ENCODE assay signal across 8 cellular contexts in the genomic region with DNA sequence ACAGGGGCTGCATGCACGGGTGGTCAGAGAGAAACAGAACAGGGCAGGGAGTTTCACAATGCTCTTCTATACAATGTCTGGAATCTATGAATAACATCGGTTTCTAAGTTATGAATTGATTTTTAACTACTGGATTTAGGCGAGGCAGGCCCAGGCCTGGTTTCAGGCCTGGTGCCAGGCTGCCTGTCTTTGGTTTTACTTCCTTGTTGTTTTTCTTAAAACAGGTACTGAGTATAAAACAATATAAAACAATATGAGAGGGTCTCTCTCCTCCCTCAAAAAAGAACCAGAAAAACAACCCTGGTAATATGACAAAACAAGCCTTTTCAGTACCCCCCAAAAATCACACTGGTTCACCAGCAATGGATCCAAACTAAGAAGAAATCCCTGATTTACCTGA.
A peak's percentile ranks its signal among the peaks of the same experiment; 100 is the strongest.
DNase-seq lines count a peak whose midpoint lies in the region; ATAC-seq, FAIRE-seq and TF ChIP-seq lines count a peak whose summit lies in the region.
"Not testable (repeated sequence)": the region's sequence is repeated elsewhere in the genome, so short reads cannot be mapped to it uniquely, and the experiment has no call there.

No MANE protein-coding gene starts in this region.

- not testable (repeated sequence) for H3K36me3 Mint-ChIP-seq in activated naive CD4-positive, alpha-beta T cell treated with anti-CD3 and anti-CD28 coated beads, Interleukin-2, amount 50 U/mL, for 72 hours; nephron progenitor cell (ENCODE audit: low read depth)

- not testable (repeated sequence) for H3K9me1 ChIP-seq in keratinocyte (ENCODE audit: control insufficient read depth, extremely low read depth, insufficient read depth, low read length)

- peak overlapping the region; percentile 77 for H3K4me2 ChIP-seq in mammary epithelial cell (ENCODE audit: insufficient read depth, low read depth, low read length)
- peak overlapping the region; percentile 77 for H3K4me2 ChIP-seq in keratinocyte (ENCODE audit: control insufficient read depth, extremely low read depth, insufficient read depth, low read depth, low read length)
- peak overlapping the region; percentile 65 for H3K4me2 ChIP-seq in smooth muscle cell

- TF ChIP-seq CTCF in mammary epithelial cell (conservative IDR thresholded peaks at IDR 0.05 in 1 of 2, IDR thresholded peaks at IDR 0.05 in 1 of 2; ENCODE audit: extremely low read depth in 1 of 2, insufficient read depth in 1 of 2, low read depth in 1 of 2, low read length in 2 of 2); keratinocyte (optimal IDR thresholded peaks at IDR 0.05 in 1 of 3, IDR thresholded peaks at IDR 0.05 in 1 of 3, conservative IDR thresholded peaks at IDR 0.05 in 1 of 3; ENCODE audit: extremely low read depth in 1 of 3, insufficient read depth in 2 of 3, low read length in 3 of 3); nephron progenitor cell (IDR thresholded peaks at IDR 0.05); smooth muscle cell (IDR thresholded peaks at IDR 0.05; ENCODE audit: borderline replicate concordance, insufficient read depth, poor library complexity, severe bottlenecking): not testable (repeated sequence)

- not testable (repeated sequence) for H3K9me3 ChIP-seq in ES-I3 (ENCODE audit: control insufficient read depth, insufficient read depth, low read length); HUES6 (ENCODE audit: control insufficient read depth, insufficient read depth, low read depth, low read length); mammary epithelial cell (replicated peaks; ENCODE audit: insufficient read depth, low read length); keratinocyte (ENCODE audit: control insufficient read depth, low read depth, low read length); smooth muscle cell (replicated peaks; ENCODE audit: low read depth)

- H3K9ac ChIP-seq in ES-I3 (ENCODE audit: low read depth, low read length): peak overlapping the region; percentile 24; the same call in 1 of the 2 replicates
- not testable (repeated sequence) for H3K9ac ChIP-seq in HUES6 (ENCODE audit: low read length)
- H3K9ac ChIP-seq in mammary epithelial cell (ENCODE audit: insufficient read depth, low read length): peak overlapping the region; percentile 70
- H3K9ac ChIP-seq in keratinocyte (ENCODE audit: control insufficient read depth, extremely low read depth, insufficient read depth, low read length): peak overlapping the region; percentile 69
- peak overlapping the region; percentile 76 for H3K9ac ChIP-seq in smooth muscle cell (ENCODE audit: low read depth)

- BruUV-seq in mammary epithelial cell (replicated peaks; lab: Mats Ljungman, UMichigan): not testable (repeated sequence)

- H2AFZ ChIP-seq in mammary epithelial cell (ENCODE audit: low read depth, low read length) (peak overlapping the region; percentile 37), keratinocyte (ENCODE audit: control insufficient read depth, low read length) (peak overlapping the region; percentile 22), smooth muscle cell (ENCODE audit: low read depth) (peak overlapping the region; percentile 82)

- DNase-seq in activated naive CD4-positive, alpha-beta T cell treated with anti-CD3 and anti-CD28 coated beads, Interleukin-2, amount 50 U/mL, for 72 hours (ENCODE audit: low spot score in 2 of 2); mammary epithelial cell; epithelial cell of prostate (ENCODE audit: low read depth, low spot score); keratinocyte (ENCODE audit: low read depth, low spot score); nephron progenitor cell; smooth muscle cell (lab: John Stamatoyannopoulos, UW; ENCODE audit: unreplicated experiment): not testable (repeated sequence)

- H3K27me3 Mint-ChIP-seq in nephron progenitor cell (ENCODE audit: low read depth, poor library complexity): not testable (repeated sequence)

- H3K27ac Mint-ChIP-seq in activated naive CD4-positive, alpha-beta T cell treated with anti-CD3 and anti-CD28 coated beads, Interleukin-2, amount 50 U/mL, for 72 hours: peak overlapping the region; percentile 48 to 50
- peak overlapping the region; percentile 99 for H3K27ac Mint-ChIP-seq in nephron progenitor cell

- not testable (repeated sequence) for H4K20me1 ChIP-seq in mammary epithelial cell (ENCODE audit: insufficient read depth, low read length); keratinocyte (ENCODE audit: control insufficient read depth, extremely low read depth, insufficient read depth, low read length); smooth muscle cell (ENCODE audit: low read depth)

- H3K4me3 ChIP-seq in HUES6 (ENCODE audit: low read depth, low read length); smooth muscle cell: not testable (repeated sequence)
- H3K4me3 ChIP-seq in mammary epithelial cell (replicated peaks in 1 of 3; ENCODE audit: insufficient read depth in 1 of 3, low read depth in 2 of 3, low read length in 3 of 3): peak overlapping the region in 2 of 3 experiments; percentile 31 to 49
- H3K4me3 ChIP-seq in keratinocyte (ENCODE audit: control insufficient read depth in 2 of 3, extremely low read depth in 1 of 3, insufficient read depth in 2 of 3, low read depth in 1 of 3, low read length in 3 of 3): peak overlapping the region in 2 of 3 experiments; percentile 24 to 28

- intact Hi-C loops in mammary epithelial cell (cut with micrococcal nuclease): not testable (repeated sequence)

- peak overlapping the region; percentile 86 for H3K27ac ChIP-seq in HUES6 (ENCODE audit: low read depth, low read length)
- H3K27ac ChIP-seq in mammary epithelial cell (ENCODE audit: insufficient read depth, low read depth, low read length): peak overlapping the region; percentile 94
- peak overlapping the region; percentile 99 for H3K27ac ChIP-seq in epithelial cell of prostate
- H3K27ac ChIP-seq in keratinocyte (ENCODE audit: control insufficient read depth, insufficient read depth, low read length): peak overlapping the region; percentile 82
- H3K27ac ChIP-seq in smooth muscle cell (ENCODE audit: low read depth): peak overlapping the region; percentile 89

- not testable (repeated sequence) for H3K4me3 Mint-ChIP-seq in nephron progenitor cell

- not testable (repeated sequence) for ATAC-seq in activated naive CD4-positive, alpha-beta T cell treated with anti-CD3 and anti-CD28 coated beads, Interleukin-2, amount 50 U/mL, for 72 hours

- dilution Hi-C loops in mammary epithelial cell (cut with HindIII; ENCODE audit: low sequenced_read_pairs); keratinocyte (cut with MboI; ENCODE audit: extremely low pct_ligation_motif_present, low sequenced_read_pairs): not testable (repeated sequence)

- peak; percentile 26 for FAIRE-seq in keratinocyte (lab: Jason Lieb, UNC)

- WGBS in mammary epithelial cell (ENCODE audit: low coverage, missing lambda C conversion rate): 0% methylated on average over 2 of the region's 3 CpGs
- 44% methylated on average over 3 of the region's 3 CpGs for WGBS in smooth muscle cell (ENCODE audit: low lambda C conversion rate)

- H3K4me1 ChIP-seq in ES-I3 (ENCODE audit: insufficient read depth, low read length): peaks cover 13% of the 10 kb centered on the region
- H3K4me1 ChIP-seq in HUES6 (ENCODE audit: control insufficient read depth, insufficient read depth, low read length): peaks cover 11% of the 10 kb centered on the region
- peaks cover 14% of the 10 kb centered on the region for H3K4me1 ChIP-seq in mammary epithelial cell (ENCODE audit: insufficient read depth, low read length)
- H3K4me1 ChIP-seq in keratinocyte (ENCODE audit: control insufficient read depth, extremely low read depth, insufficient read depth, low read length): peaks cover 24% of the 10 kb centered on the region
- H3K4me1 ChIP-seq in smooth muscle cell (ENCODE audit: low read depth): peaks cover 15% of the 10 kb centered on the region

- CTCF ChIA-PET in mammary epithelial cell (lab: Charles Lee; ENCODE audit: low non-redundant PET): not testable (repeated sequence)

- H3K79me2 ChIP-seq in mammary epithelial cell (ENCODE audit: insufficient read depth, low read length); keratinocyte (ENCODE audit: control insufficient read depth, insufficient read depth, low read length); smooth muscle cell (ENCODE audit: low read depth): not testable (repeated sequence)

- H3K4me1 Mint-ChIP-seq in nephron progenitor cell: peaks cover 23% of the 10 kb centered on the region

- not testable (repeated sequence) for H3K36me3 ChIP-seq in ES-I3 (ENCODE audit: insufficient read depth, low read length); HUES6 (ENCODE audit: control insufficient read depth, insufficient read depth, low read length); mammary epithelial cell (ENCODE audit: insufficient read depth, low read length); keratinocyte (ENCODE audit: control insufficient read depth in 2 of 2, extremely low read depth in 1 of 2, insufficient read depth in 2 of 2, low read length in 2 of 2); smooth muscle cell (ENCODE audit: low read depth)

- not testable (repeated sequence) for H3K27me3 ChIP-seq in HUES6 (ENCODE audit: control insufficient read depth, insufficient read depth, low read length); mammary epithelial cell (ENCODE audit: insufficient read depth, low read length); keratinocyte (ENCODE audit: control insufficient read depth, extremely low read depth, insufficient read depth, low read length); smooth muscle cell (ENCODE audit: low read depth)

- in situ Hi-C loops in mammary epithelial cell (cut with MboI; ENCODE audit: low sequenced_read_pairs in 2 of 2): not testable (repeated sequence)

- H3F3A ChIP-seq in smooth muscle cell (ENCODE audit: low read depth): not testable (repeated sequence)

- H3K9me3 Mint-ChIP-seq in activated naive CD4-positive, alpha-beta T cell treated with anti-CD3 and anti-CD28 coated beads, Interleukin-2, amount 50 U/mL, for 72 hours; nephron progenitor cell: not testable (repeated sequence)

Comparison
In these comparisons a context has a peak if more than half of its experiments do, and no peak if none do; other contexts are left out.
1. H2AFZ ChIP-seq: peak in every context shown above with its lines; median percentile 82 in smooth muscle cell; 37 in mammary epithelial cell; 22 in keratinocyte.